ENCODE assay signal across 24 cellular contexts in the genomic region with DNA sequence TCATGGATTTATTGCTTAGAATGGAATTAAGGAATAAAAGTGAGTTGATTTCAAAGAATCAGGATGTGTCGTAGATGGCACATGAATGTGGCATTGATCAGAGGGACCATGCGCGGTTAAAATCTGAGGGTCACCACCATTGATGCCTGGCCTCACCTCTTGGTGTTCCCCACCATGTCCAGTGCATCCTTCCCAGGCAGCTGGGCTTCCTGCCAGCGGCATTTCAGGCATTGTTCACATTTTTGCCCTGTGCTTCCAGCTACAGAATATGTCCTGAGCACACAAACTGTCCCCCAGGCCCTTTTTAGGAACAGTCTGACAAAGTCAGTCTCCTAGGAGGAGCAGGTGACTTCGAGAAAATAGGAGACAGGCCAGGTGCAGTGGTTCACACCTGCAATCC. TPM values are rescaled to one million over a fixed set of nuclear protein-coding genes. Genes with fewer than 3 reads are reported as not detected.
DNase-seq lines count a peak whose midpoint lies in the region; ATAC-seq, FAIRE-seq and TF ChIP-seq lines count a peak whose summit lies in the region.
"Had no signal": no experiment of that assay in that cellular context is flagged by ENCODE, and none has a peak within 500 bp of the region (broad histone marks: within the 10 kb centered on the region; RNA-seq: fewer than 3 reads in every experiment).

No MANE protein-coding gene starts in this region.

- intact Hi-C loops in Right ventricle myocardium superior (cut with DNase I) (loop anchor here (10.0 kb wide), 1 partner anchor 90 kb away; no protein-coding TSS in a partner anchor), left ventricle myocardium inferior (cut with micrococcal nuclease) (no loop called here), kidney (cut with DNase I) (loop anchor here (10.0 kb wide), 1 partner anchor 180 kb away; a partner anchor contains a TSS)

- H3K4me1 ChIP-seq in left ventricle myocardium inferior (peaks cover 51% of the 10 kb centered on the region), kidney (ENCODE audit: control insufficient read depth in 1 of 2, insufficient read depth in 1 of 2, low read depth in 1 of 2, low read length in 2 of 2) (peaks cover 0 to 7% of the 10 kb centered on the region in 2 donors)

- no peak overlapping the region for H3K9ac ChIP-seq in kidney (ENCODE audit: low read length in 2 of 2)

- TF ChIP-seq CTCF in left ventricle myocardium inferior (IDR thresholded peaks at IDR 0.05; ENCODE audit: borderline replicate concordance) (no peak), cardiac fibroblast (IDR thresholded peaks at IDR 0.05; ENCODE audit: low read depth, low read length) (no peak), kidney (IDR thresholded peaks at IDR 0.05; ENCODE audit: borderline replicate concordance, extremely low read depth, insufficient read depth) (no peak)

- no peak overlapping the region for H3K4me3 ChIP-seq in left ventricle myocardium inferior
- no peak overlapping the region for H3K4me3 ChIP-seq in cardiac fibroblast (replicated peaks in 1 of 2; ENCODE audit: low read depth in 2 of 2, low read length in 2 of 2)
- H3K4me3 ChIP-seq in kidney (ENCODE audit: low read length in 2 of 2) = no peak overlapping the region
- H3K4me3 ChIP-seq: PC-9, SJCRH30, stomach had no signal

- no peaks in the 10 kb centered on the region for H3K27me3 ChIP-seq in left ventricle myocardium inferior (ENCODE audit: low read depth)
- H3K27me3 ChIP-seq: SJCRH30, stomach had no signal

- no peak overlapping the region for H3K27ac ChIP-seq in left ventricle myocardium inferior (replicated peaks)
- H3K27ac ChIP-seq in kidney (ENCODE audit: low read depth in 2 of 2, low read length in 2 of 2) = no peak overlapping the region
- peak overlapping the region; percentile 95 for H3K27ac ChIP-seq in temporal lobe (ENCODE audit: low read depth, low read length)
- H3K27ac ChIP-seq: PC-9, SJCRH30, stomach had no signal

- DNase-seq in Right ventricle myocardium superior = no peak
- DNase-seq in left ventricle myocardium inferior = no peak
- peak; percentile 29 to 43 for DNase-seq in cardiac fibroblast (ENCODE audit: low read depth in 2 of 2)
- DNase-seq in kidney = peak; percentile 41
- no peak for DNase-seq in G401 (ENCODE audit: low spot score)
- no peak for DNase-seq in cerebellar nuclear complex (lab: John Stamatoyannopoulos, UW)
- DNase-seq: activated CD4-positive, alpha-beta memory T cell treated with anti-CD3 and anti-CD28 coated beads for 36 hours; activated naive CD4-positive, alpha-beta T cell treated with Interleukin-2 at 50 U/mL for 16 hours; activated T-cell treated with anti-CD3 and anti-CD28 coated beads, Interleukin-2, amount 50 U/mL, for 1 hour; GF-D8; H9; mammary epithelial cell; NCI-H1694; NCI-H774; PC-9; SJCRH30; stomach had no signal

- H3K9me3 ChIP-seq in left ventricle myocardium inferior (replicated peaks) (no peaks in the 10 kb centered on the region), kidney (ENCODE audit: control insufficient read depth in 1 of 2, low read length in 2 of 2) (no peaks in the 10 kb centered on the region)
- H3K9me3 ChIP-seq: SJCRH30, stomach had no signal

- in situ Hi-C loops in G401 (cut with HindIII; ENCODE audit: low sequenced_read_pairs) = no loop called here

- no peaks in the 10 kb centered on the region for H3K36me3 ChIP-seq in left ventricle myocardium inferior
- peaks cover 0 to 6% of the 10 kb centered on the region in 2 donors for H3K36me3 ChIP-seq in kidney (ENCODE audit: control insufficient read depth in 1 of 2, insufficient read depth in 2 of 2, low read length in 2 of 2)

- no peak for FAIRE-seq in kidney (lab: Jason Lieb, UNC)
- FAIRE-seq: GM19239, urothelium cell line had no signal

- ATAC-seq in Right ventricle myocardium superior (ENCODE audit: poor library complexity) (peak; percentile 21), HG03039 (IDR thresholded peaks at IDR 0.05; ENCODE audit: unreplicated experiment) (no peak)
- ATAC-seq: naive thymus-derived CD8-positive, alpha-beta T cell; WTC11 had no signal

RNA-seq across cellular contexts. Expression of a gene that starts 42.0 kb away (rescaled TPM):
- total RNA-seq in Right ventricle myocardium superior (156 TPM), left ventricle myocardium inferior (305 TPM), kidney (81.6 TPM), temporal lobe (16.2 TPM)
- polyA plus RNA-seq in kidney (ENCODE audit: insufficient read depth, low read depth, low replicate concordance) = 62.4 TPM
- total RNA-seq in G401 (2014; rRNA removed; shearing (Covaris generic)) = 18.8 and 19.1 TPM in 2 replicates
- polyA plus RNA-seq: IgD-negative memory B cell; naive thymus-derived CD8-positive, alpha-beta T cell had no signal

Comparison
In these comparisons a context has a peak if more than half of its experiments do, and no peak if none do; other contexts are left out.
1. DNase-seq: peak in cardiac fibroblast (2 of 2) and kidney (single experiment); none in Right ventricle myocardium superior (single experiment), left ventricle myocardium inferior (single experiment), G401 (single experiment) and cerebellar nuclear complex (0 of 2).